Comparison of ENCODE assay signal across 1 cellular context in the genomic region with DNA sequence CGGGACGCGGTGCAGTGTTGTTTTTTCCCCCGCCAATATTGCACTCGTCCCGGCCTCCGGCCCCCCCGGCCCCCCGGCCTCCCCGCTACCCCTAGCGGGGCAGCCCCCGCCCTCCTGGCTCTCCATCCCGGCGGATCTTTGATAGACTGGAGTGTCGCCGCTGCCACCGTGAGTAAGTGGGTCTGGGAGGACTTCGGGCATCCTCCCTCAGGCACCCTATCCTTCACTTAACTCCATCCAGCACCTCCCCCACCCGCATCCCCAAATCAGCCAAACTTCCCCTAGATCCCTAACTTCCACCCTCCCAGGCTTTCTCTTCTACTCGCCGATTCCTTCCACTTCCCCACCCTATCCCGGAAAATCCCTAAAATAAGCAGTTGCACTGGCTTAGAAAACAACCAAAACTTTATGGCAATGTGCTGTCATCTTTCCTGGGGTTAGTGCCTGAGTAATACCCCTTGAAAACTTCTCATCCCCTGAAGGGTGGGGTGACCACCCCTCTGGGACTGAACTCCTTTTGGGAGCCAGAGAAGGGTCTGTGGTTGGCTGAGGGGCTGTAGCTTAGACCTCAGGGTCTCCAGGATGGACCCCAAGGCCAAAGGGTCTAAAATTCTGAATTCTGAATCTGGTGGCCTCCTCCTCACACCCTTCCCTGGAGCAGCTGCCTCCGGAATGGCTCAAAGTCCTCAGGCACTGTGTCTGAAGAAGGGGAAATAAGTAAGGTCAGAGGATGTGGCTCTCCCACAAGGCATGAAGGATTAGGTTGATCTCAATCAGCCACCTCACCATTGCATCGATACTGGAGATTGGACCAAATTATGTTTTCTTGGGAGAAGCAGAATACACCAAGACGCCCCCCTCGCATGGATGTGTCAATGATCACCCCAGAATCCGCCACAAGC.
TF ChIP-seq lines count a peak whose summit lies in the region.

No MANE protein-coding gene starts in this region.

TF ChIP-seq in HEK293, 187 proteins besides CTCF, POLR2A, EP300 and RAD21 (continued from another document):
- TF ChIP-seq, protein P1, sequence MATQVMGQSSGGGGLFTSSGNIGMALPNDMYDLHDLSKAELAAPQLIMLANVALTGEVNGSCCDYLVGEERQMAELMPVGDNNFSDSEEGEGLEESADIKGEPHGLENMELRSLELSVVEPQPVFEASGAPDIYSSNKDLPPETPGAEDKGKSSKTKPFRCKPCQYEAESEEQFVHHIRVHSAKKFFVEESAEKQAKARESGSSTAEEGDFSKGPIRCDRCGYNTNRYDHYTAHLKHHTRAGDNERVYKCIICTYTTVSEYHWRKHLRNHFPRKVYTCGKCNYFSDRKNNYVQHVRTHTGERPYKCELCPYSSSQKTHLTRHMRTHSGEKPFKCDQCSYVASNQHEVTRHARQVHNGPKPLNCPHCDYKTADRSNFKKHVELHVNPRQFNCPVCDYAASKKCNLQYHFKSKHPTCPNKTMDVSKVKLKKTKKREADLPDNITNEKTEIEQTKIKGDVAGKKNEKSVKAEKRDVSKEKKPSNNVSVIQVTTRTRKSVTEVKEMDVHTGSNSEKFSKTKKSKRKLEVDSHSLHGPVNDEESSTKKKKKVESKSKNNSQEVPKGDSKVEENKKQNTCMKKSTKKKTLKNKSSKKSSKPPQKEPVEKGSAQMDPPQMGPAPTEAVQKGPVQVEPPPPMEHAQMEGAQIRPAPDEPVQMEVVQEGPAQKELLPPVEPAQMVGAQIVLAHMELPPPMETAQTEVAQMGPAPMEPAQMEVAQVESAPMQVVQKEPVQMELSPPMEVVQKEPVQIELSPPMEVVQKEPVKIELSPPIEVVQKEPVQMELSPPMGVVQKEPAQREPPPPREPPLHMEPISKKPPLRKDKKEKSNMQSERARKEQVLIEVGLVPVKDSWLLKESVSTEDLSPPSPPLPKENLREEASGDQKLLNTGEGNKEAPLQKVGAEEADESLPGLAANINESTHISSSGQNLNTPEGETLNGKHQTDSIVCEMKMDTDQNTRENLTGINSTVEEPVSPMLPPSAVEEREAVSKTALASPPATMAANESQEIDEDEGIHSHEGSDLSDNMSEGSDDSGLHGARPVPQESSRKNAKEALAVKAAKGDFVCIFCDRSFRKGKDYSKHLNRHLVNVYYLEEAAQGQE (tag by site-specific recombination; IDR thresholded peaks at IDR 0.05), result no peak
- TF ChIP-seq ZNF600 (tag by site-specific recombination; IDR thresholded peaks at IDR 0.05) (0 out of 2 replicates have a peak, but pooled peaks have one; percentile 16), ZBTB48 (tag by site-specific recombination; IDR thresholded peaks at IDR 0.05) (peak; percentile 97), ZNF792 (tag by site-specific recombination; IDR thresholded peaks at IDR 0.05) (no peak), ZNF530 (tag by site-specific recombination; IDR thresholded peaks at IDR 0.05; ENCODE audit: low read depth) (no peak), FEZF1 (tag by site-specific recombination; IDR thresholded peaks at IDR 0.05) (no peak), ZNF341 (tag by site-specific recombination; IDR thresholded peaks at IDR 0.05; ENCODE audit: low read depth) (no peak), SCRT1 (tag by site-specific recombination; IDR thresholded peaks at IDR 0.05; ENCODE audit: borderline replicate concordance) (no peak), ZNF121 (tag by site-specific recombination; IDR thresholded peaks at IDR 0.05) (no peak), ZNF48 (tag by site-specific recombination; IDR thresholded peaks at IDR 0.05) (no peak), ZNF830 (tag by site-specific recombination; IDR thresholded peaks at IDR 0.05; ENCODE audit: low read depth) (no peak)
